Comparison of ENCODE assay signal across 2 cellular contexts in genomic region chr3:149938392-149939055, GRCh38.
TF ChIP-seq lines count a peak whose summit lies in the region.

No MANE protein-coding gene starts in this region.

TF ChIP-seq in K562, 482 proteins besides CTCF, POLR2A, EP300 and RAD21:
- peak; percentile 54; the same call in 1 of the 2 replicates for TF ChIP-seq ZNF316 (IDR thresholded peaks at IDR 0.05)

TF ChIP-seq in HepG2, 621 proteins besides CTCF, POLR2A, EP300 and RAD21:
- 0 out of 2 replicates have a peak, but pooled peaks have one; percentile 25 for TF ChIP-seq MAFF (IDR thresholded peaks at IDR 0.05; ENCODE audit: low read depth, low read length)
- peak; percentile 42 to 55; a peak in 2 of 4 replicates for TF ChIP-seq MAFK (conservative IDR thresholded peaks at IDR 0.05 in 1 of 2, IDR thresholded peaks at IDR 0.05 in 1 of 2; ENCODE audit: low read length in 2 of 2)
TF ChIP-seq in HepG2: peak in this region for 2; not testable (repeated sequence) for 619.
